In the genomic region with DNA sequence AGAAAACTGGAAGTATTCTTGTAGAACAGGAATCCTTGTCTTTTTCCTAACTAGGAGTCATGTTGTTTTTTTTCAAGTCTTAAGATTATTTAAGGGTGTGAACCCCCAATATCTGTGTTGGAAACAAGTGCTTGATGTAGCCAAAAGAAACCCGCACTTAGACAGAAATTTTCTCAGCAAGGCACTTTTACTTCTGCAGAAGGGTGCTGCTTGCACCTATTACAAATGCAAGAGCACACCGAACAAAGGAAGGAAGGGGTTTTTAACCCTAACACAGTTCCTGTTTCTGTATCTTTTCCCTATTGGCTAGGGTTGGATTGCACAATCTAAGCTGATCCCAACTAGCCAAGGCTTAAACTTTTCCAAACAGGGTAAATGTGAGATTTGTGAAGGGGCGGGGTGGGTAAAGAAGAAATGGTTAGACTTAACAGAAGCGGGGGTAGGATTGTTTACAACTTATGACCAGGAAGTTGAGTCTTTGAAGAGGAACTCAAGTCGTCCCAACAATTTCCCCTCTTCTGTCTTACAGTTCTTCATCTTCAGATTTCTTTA, we compare ENCODE assay signal across 26 cellular contexts.
DNase-seq lines count a peak whose midpoint lies in the region; ATAC-seq and TF ChIP-seq lines count a peak whose summit lies in the region.
"Had no signal": no experiment of that assay in that cellular context is flagged by ENCODE, and none has a peak within 500 bp of the region (broad histone marks: within the 10 kb centered on the region; RNA-seq: fewer than 3 reads in every experiment).

No MANE protein-coding gene starts in this region.

- H2AK9ac ChIP-seq in IMR-90 (replicated peaks; ENCODE audit: low read depth, low read length, poor library complexity), result no peak overlapping the region

- no peaks in the 10 kb centered on the region for H4K20me1 ChIP-seq in IMR-90 (ENCODE audit: insufficient read depth, low read length)

- POLR2A ChIA-PET in IMR-90 (lab: Charles Lee; ENCODE audit: unreplicated experiment), result no interaction called here

- peaks cover 0 to 22% of the 10 kb centered on the region in 2 experiments; a peak in 3 of 4 replicates for H3K79me1 ChIP-seq in IMR-90 (ENCODE audit: low read depth in 1 of 2, low read length in 2 of 2)

- H3K14ac ChIP-seq in IMR-90 (replicated peaks; ENCODE audit: low read depth, low read length), result no peak overlapping the region

- no peak overlapping the region for H2BK120ac ChIP-seq in IMR-90 (ENCODE audit: low read depth, low read length)

- peaks cover 6% of the 10 kb centered on the region for H3K36me3 ChIP-seq in IMR-90 (ENCODE audit: control insufficient read depth, insufficient read depth, low read length)
- peaks cover 23% of the 10 kb centered on the region for H3K36me3 ChIP-seq in endodermal cell (ENCODE audit: control insufficient read depth, insufficient read depth, low read length)
- H3K36me3 ChIP-seq: SJSA1 had no signal

- DNase-seq in DMS53 (lab: John Stamatoyannopoulos, UW) (peak; percentile 16), DMS53 treated with DMSO at 0.1 percent for 48 hours (lab: John Stamatoyannopoulos, UW; ENCODE audit: unreplicated experiment) (no peak), IMR-90 (no peak), SKM-1 (lab: John Stamatoyannopoulos, UW; ENCODE audit: unreplicated experiment) (peak; percentile 94), endodermal cell (no peak), DMS153 (lab: John Stamatoyannopoulos, UW) (no peak), C1 segment of cervical spinal cord (lab: John Stamatoyannopoulos, UW) (no peak)
- DNase-seq: ACHN; CD8-positive, alpha-beta T cell; DMS79; HFFc6; Karpas-422; MM.1S; NCI-H1105 treated with DMSO at 0.1 percent for 48 hours; NCI-H2029 treated with DMSO at 0.1 percent for 48 hours; NCI-H2171 treated with DMSO at 0.1 percent for 48 hours; NCI-H526; OCI-M1; SW 1271; T-helper 17 cell had no signal

- H3K18ac ChIP-seq in IMR-90 (ENCODE audit: low read depth, low read length), result no peak overlapping the region

- no peak overlapping the region for H2BK20ac ChIP-seq in IMR-90 (ENCODE audit: low read depth, low read length)

- H3K27ac ChIP-seq in IMR-90 (ENCODE audit: insufficient read depth, low read length) (no peak overlapping the region), endodermal cell (ENCODE audit: low read depth, low read length) (no peak overlapping the region)
- H3K27ac ChIP-seq: 22Rv1; BLaER1 treated with 17β-estradiol and CSF1 and Interleukin-3, amounts not matched to agents 10 nM and 100 nM; SJSA1 had no signal

- H3K9me3 ChIP-seq in IMR-90 (ENCODE audit: control insufficient read depth, insufficient read depth, low read length), result peaks cover 19% of the 10 kb centered on the region
- peaks cover 54% of the 10 kb centered on the region for H3K9me3 ChIP-seq in endodermal cell (ENCODE audit: control insufficient read depth, low read length)
- H3K9me3 ChIP-seq: SJSA1 had no signal

- CTCF ChIA-PET in IMR-90 (lab: Yijun Ruan, JAX), result no interaction called here

- no CpG with 5 or more reads among the region's 5 CpGs for WGBS in IMR-90 (ENCODE audit: extremely low coverage in 2 of 2, insufficient read length in 1 of 2), 2 experiments
- 93 to 94% methylated on average over 5 of the region's 5 CpGs for WGBS in endodermal cell (ENCODE audit: insufficient coverage in 1 of 2, insufficient read length in 1 of 2), 2 experiments

- H3K9ac ChIP-seq in IMR-90 (ENCODE audit: low read depth, low read length), result no peak overlapping the region
- H3K9ac ChIP-seq in endodermal cell (ENCODE audit: extremely low read depth, low read length, poor library complexity, severe bottlenecking), result no peak overlapping the region
- H3K9ac ChIP-seq: BLaER1 treated with 17β-estradiol and CSF1 and Interleukin-3, amounts not matched to agents 10 nM and 100 nM had no signal

- no peak for ATAC-seq in IMR-90 (ENCODE audit: low read depth)
- no peak for ATAC-seq in GM18870 (IDR thresholded peaks at IDR 0.05; ENCODE audit: unreplicated experiment)
- ATAC-seq: CD8-positive, alpha-beta T cell; Right ventricle myocardium inferior; T-helper 17 cell had no signal

- TF ChIP-seq RAD21 in IMR-90 (IDR thresholded peaks at IDR 0.05; ENCODE audit: low read length), result no peak

- peaks cover 43% of the 10 kb centered on the region for H3K36me3 Mint-ChIP-seq in endodermal cell (ENCODE audit: low read depth)
- H3K36me3 Mint-ChIP-seq: IgD-negative memory B cell had no signal

- TF ChIP-seq POLR2A in IMR-90 (IDR thresholded peaks at IDR 0.05; ENCODE audit: low read depth, low read length), result no peak

- no peak overlapping the region for H3K4me3 Mint-ChIP-seq in endodermal cell
- H3K4me3 Mint-ChIP-seq: CD8-positive, alpha-beta T cell; HFFc6; IgD-negative memory B cell; T-helper 17 cell had no signal

- no peaks in the 10 kb centered on the region for H3K27me3 Mint-ChIP-seq in endodermal cell (ENCODE audit: insufficient read depth)
- H3K27me3 Mint-ChIP-seq: T-helper 17 cell had no signal

- no TSS peak for BruUV-seq in IMR-90 (replicated peaks; lab: Mats Ljungman, UMichigan)

- H3K4me3 ChIP-seq in IMR-90 (ENCODE audit: insufficient read depth, low read depth, low read length) (no peak overlapping the region), endodermal cell (ENCODE audit: low read length) (peak overlapping the region; percentile 36)
- H3K4me3 ChIP-seq: SJSA1 had no signal

- peaks cover 2% of the 10 kb centered on the region for H3K4me1 Mint-ChIP-seq in endodermal cell
- H3K4me1 Mint-ChIP-seq: IgD-negative memory B cell, T-helper 17 cell had no signal

- no peak overlapping the region for H3K56ac ChIP-seq in IMR-90 (ENCODE audit: extremely low read depth, insufficient read depth, low read length)

- H2BK5ac ChIP-seq in IMR-90 (ENCODE audit: low read depth, low read length, poor library complexity, severe bottlenecking), result no peak overlapping the region

- in situ Hi-C loops in IMR-90 (cut with MboI; ENCODE audit: low sequenced_read_pairs), result no loop called here

- no peaks in the 10 kb centered on the region for H3K4me1 ChIP-seq in IMR-90 (ENCODE audit: control insufficient read depth, insufficient read depth, low read length)
- no peaks in the 10 kb centered on the region for H3K4me1 ChIP-seq in endodermal cell (ENCODE audit: control insufficient read depth, insufficient read depth, low read length)
- H3K4me1 ChIP-seq: BLaER1 treated with 17β-estradiol and CSF1 and Interleukin-3, amounts not matched to agents 10 nM and 100 nM; SJSA1 had no signal

- no peak overlapping the region for H3K27ac Mint-ChIP-seq in endodermal cell
- H3K27ac Mint-ChIP-seq: CD8-positive, alpha-beta T cell; HFFc6; T-helper 17 cell had no signal

- no peak overlapping the region for H2BK15ac ChIP-seq in IMR-90 (ENCODE audit: low read depth, low read length)

- intact Hi-C loops in IMR-90 (cut with micrococcal nuclease), result no loop called here

- no peak overlapping the region for H4K5ac ChIP-seq in IMR-90 (ENCODE audit: low read depth, low read length)

- H3K4ac ChIP-seq in IMR-90 (ENCODE audit: low read depth, low read length), result no peak overlapping the region

- peaks cover 34% of the 10 kb centered on the region for H3K9me3 Mint-ChIP-seq in endodermal cell

- H4K91ac ChIP-seq in IMR-90 (ENCODE audit: insufficient read depth, low read depth, low read length), result no peak overlapping the region

- H3K23ac ChIP-seq in IMR-90 (ENCODE audit: low read depth, low read length), result no peak overlapping the region

- dilution Hi-C loops in IMR-90 (cut with HindIII; ENCODE audit: low sequenced_read_pairs, unreplicated experiment), result no loop called here

- no peaks in the 10 kb centered on the region for H3K9me1 ChIP-seq in IMR-90 (ENCODE audit: insufficient read depth, low read length)

- no peak overlapping the region for H3K4me2 ChIP-seq in IMR-90 (ENCODE audit: low read depth, low read length)
- H3K4me2 ChIP-seq: BLaER1 treated with 17β-estradiol and CSF1 and Interleukin-3, amounts not matched to agents 10 nM and 100 nM had no signal

- H4K8ac ChIP-seq in IMR-90 (ENCODE audit: low read depth in 2 of 2, low read length in 2 of 2), result no peak overlapping the region

- H3K27me3 ChIP-seq in IMR-90 (ENCODE audit: control insufficient read depth, insufficient read depth, low read length) (no peaks in the 10 kb centered on the region), endodermal cell (ENCODE audit: control insufficient read depth, insufficient read depth, low read length, poor library complexity, severe bottlenecking) (no peaks in the 10 kb centered on the region)
- H3K27me3 ChIP-seq: SJSA1 had no signal

- no peak overlapping the region for H2AFZ ChIP-seq in IMR-90 (replicated peaks; ENCODE audit: low read length, poor library complexity)

- H2AK5ac ChIP-seq in IMR-90 (ENCODE audit: low read depth, low read length), result no peak overlapping the region

- no peak for TF ChIP-seq CTCF in IMR-90 (conservative IDR thresholded peaks at IDR 0.05; ENCODE audit: low read depth, low read length)
- no peak for TF ChIP-seq CTCF in endodermal cell (conservative IDR thresholded peaks at IDR 0.05)

TF ChIP-seq in IMR-90, 13 proteins besides CTCF, POLR2A, EP300 and RAD21:
- peak; percentile 31; the same call in 1 of the 2 replicates for TF ChIP-seq CEBPB (IDR thresholded peaks at IDR 0.05; ENCODE audit: low read depth, low read length)
- no peak for TF ChIP-seq MAZ (IDR thresholded peaks at IDR 0.05; ENCODE audit: borderline replicate concordance, low read depth, low read length)

Comparison
In these comparisons a context has a peak if more than half of its experiments do, and no peak if none do; other contexts are left out.
1. DNase-seq: peak in DMS53 (single experiment) and SKM-1 (single experiment); none in DMS53 treated with DMSO at 0.1 percent for 48 hours (single experiment), IMR-90 (single experiment), endodermal cell (single experiment), DMS153 (single experiment) and C1 segment of cervical spinal cord (0 of 14).